Comparison of ENCODE assay signal across 2 cellular contexts in genomic region chr15:25087137-25087536, GRCh38.
TF ChIP-seq lines count a peak whose summit lies in the region.

No MANE protein-coding gene starts in this region.

TF ChIP-seq in liver, 16 proteins besides CTCF, POLR2A, EP300 and RAD21 (continued from another document):
- TF ChIP-seq ZBTB33 (IDR thresholded peaks at IDR 0.05), result no peak

TF ChIP-seq in HepG2, 621 proteins besides CTCF, POLR2A, EP300 and RAD21 (continued from another document):
- TF ChIP-seq DMTF1 (CRISPR knock-in tag; IDR thresholded peaks at IDR 0.05) (no peak), PLSCR1 (CRISPR knock-in tag; IDR thresholded peaks at IDR 0.05; ENCODE audit: borderline replicate concordance) (no peak), ZNF639 (CRISPR knock-in tag; conservative IDR thresholded peaks at IDR 0.05) (no peak), ZNF484 (CRISPR knock-in tag; IDR thresholded peaks at IDR 0.05; ENCODE audit: borderline replicate concordance, low read depth) (no peak), ZNF605 (CRISPR knock-in tag; IDR thresholded peaks at IDR 0.05) (no peak), ZNF660 (CRISPR knock-in tag; IDR thresholded peaks at IDR 0.05; ENCODE audit: borderline replicate concordance, low read depth) (no peak), ZNF839 (CRISPR knock-in tag; IDR thresholded peaks at IDR 0.05; ENCODE audit: borderline replicate concordance) (no peak), ZNF17 (CRISPR knock-in tag; IDR thresholded peaks at IDR 0.05) (no peak), ZNF800 (CRISPR knock-in tag; IDR thresholded peaks at IDR 0.05) (no peak)
